In genomic region chr1:40626383-40626770, GRCh38 we compare ENCODE assay signal across 26 cellular contexts.
"Had no signal": no experiment of that assay in that cellular context is flagged by ENCODE, and none has a peak within 500 bp of the region (broad histone marks: within the 10 kb centered on the region; RNA-seq: fewer than 3 reads in every experiment).

No MANE protein-coding gene starts in this region.

- H3K4me3 Mint-ChIP-seq: activated CD4-positive, alpha-beta T cell treated with anti-CD3 and anti-CD28 coated beads for 36 hours; activated naive CD4-positive, alpha-beta T cell treated with anti-CD3 and anti-CD28 coated beads for 36 hours; activated naive CD8-positive, alpha-beta T cell treated with anti-CD3 and anti-CD28 coated beads for 36 hours; central memory CD8-positive, alpha-beta T cell; dendritic cell treated with granulocyte-macrophage colony-stimulating factor and Interleukin-4, amounts not matched to agents 40 ng/mL and 50 ng/mL, for 4 days; endodermal cell; mesothelial cell of epicardium had no signal

- H3K36me3 ChIP-seq: right atrium auricular region, transverse colon, uterus had no signal

- H3K27ac ChIP-seq: esophagus muscularis mucosa, foreskin keratinocyte, right atrium auricular region, testis, transverse colon, uterus had no signal

- ATAC-seq: activated CD4-positive, alpha-beta T cell treated with anti-CD3 and anti-CD28 coated beads for 36 hours; left cardiac atrium; left ventricle myocardium superior had no signal

- H3K4me2 ChIP-seq: smooth muscle cell had no signal

- H3K4me1 Mint-ChIP-seq: endodermal cell, mesothelial cell of epicardium had no signal

- H3K27me3 Mint-ChIP-seq: activated CD4-positive, alpha-beta T cell treated with anti-CD3 and anti-CD28 coated beads for 36 hours; activated naive CD8-positive, alpha-beta T cell treated with anti-CD3 and anti-CD28 coated beads for 36 hours; central memory CD8-positive, alpha-beta T cell had no signal

- H3K4me1 ChIP-seq: right atrium auricular region, testis, uterus had no signal

- DNase-seq: activated CD4-positive, alpha-beta T cell treated with anti-CD3 and anti-CD28 coated beads for 36 hours; activated CD4-positive, alpha-beta T cell treated with anti-CD3 and anti-CD28 coated beads, Interleukin-2, amount 50 U/mL, for 48 hours; activated CD4-positive, CD25-positive, alpha-beta regulatory T cell; activated CD8-positive, alpha-beta memory T cell treated with anti-CD3 and anti-CD28 coated beads for 24 hours; activated effector memory CD4-positive, alpha-beta T cell treated with anti-CD3 and anti-CD28 coated beads, Interleukin-2, amount 50 U/mL, for 16 hours; activated naive CD4-positive, alpha-beta T cell treated with anti-CD3 and anti-CD28 coated beads for 36 hours; activated naive CD8-positive, alpha-beta T cell treated with anti-CD3 and anti-CD28 coated beads for 36 hours; amniotic stem cell; endodermal cell; left cardiac atrium; left ventricle myocardium superior; naive B cell; occipital lobe; stimulated activated CD4-positive, alpha-beta T cell treated with anti-CD3 and anti-CD28 coated beads, Interleukin-2, amount 100 ng/mL, for 24 hours; stimulated activated naive CD4-positive, alpha-beta T cell treated with Interleukin-2 at 50 U/mL for 16 hours; T-helper 1 cell; testis; transverse colon; uterus had no signal

- H3K36me3 Mint-ChIP-seq: activated naive CD8-positive, alpha-beta T cell treated with anti-CD3 and anti-CD28 coated beads for 36 hours; naive B cell had no signal

- H3K9me3 ChIP-seq: esophagus muscularis mucosa, right atrium auricular region, testis, transverse colon, uterus had no signal

- H3K4me3 ChIP-seq: esophagus muscularis mucosa, right atrium auricular region, smooth muscle cell, testis, transverse colon, uterus had no signal

- H3K27ac Mint-ChIP-seq: activated CD4-positive, alpha-beta T cell treated with anti-CD3 and anti-CD28 coated beads for 36 hours; activated naive CD4-positive, alpha-beta T cell treated with anti-CD3 and anti-CD28 coated beads for 36 hours; activated naive CD8-positive, alpha-beta T cell treated with anti-CD3 and anti-CD28 coated beads for 36 hours; dendritic cell treated with granulocyte-macrophage colony-stimulating factor and Interleukin-4, amounts not matched to agents 40 ng/mL and 50 ng/mL, for 4 days; endodermal cell; mesothelial cell of epicardium had no signal

- H3K9me3 Mint-ChIP-seq: activated naive CD4-positive, alpha-beta T cell treated with anti-CD3 and anti-CD28 coated beads for 36 hours; activated naive CD8-positive, alpha-beta T cell treated with anti-CD3 and anti-CD28 coated beads for 36 hours; central memory CD8-positive, alpha-beta T cell; dendritic cell treated with granulocyte-macrophage colony-stimulating factor and Interleukin-4, amounts not matched to agents 40 ng/mL and 50 ng/mL, for 4 days; endodermal cell; mesothelial cell of epicardium; naive B cell had no signal

- H3K27me3 ChIP-seq: esophagus muscularis mucosa, right atrium auricular region, testis, transverse colon, uterus had no signal
